ENCODE assay signal across 11 cellular contexts in the genomic region with DNA sequence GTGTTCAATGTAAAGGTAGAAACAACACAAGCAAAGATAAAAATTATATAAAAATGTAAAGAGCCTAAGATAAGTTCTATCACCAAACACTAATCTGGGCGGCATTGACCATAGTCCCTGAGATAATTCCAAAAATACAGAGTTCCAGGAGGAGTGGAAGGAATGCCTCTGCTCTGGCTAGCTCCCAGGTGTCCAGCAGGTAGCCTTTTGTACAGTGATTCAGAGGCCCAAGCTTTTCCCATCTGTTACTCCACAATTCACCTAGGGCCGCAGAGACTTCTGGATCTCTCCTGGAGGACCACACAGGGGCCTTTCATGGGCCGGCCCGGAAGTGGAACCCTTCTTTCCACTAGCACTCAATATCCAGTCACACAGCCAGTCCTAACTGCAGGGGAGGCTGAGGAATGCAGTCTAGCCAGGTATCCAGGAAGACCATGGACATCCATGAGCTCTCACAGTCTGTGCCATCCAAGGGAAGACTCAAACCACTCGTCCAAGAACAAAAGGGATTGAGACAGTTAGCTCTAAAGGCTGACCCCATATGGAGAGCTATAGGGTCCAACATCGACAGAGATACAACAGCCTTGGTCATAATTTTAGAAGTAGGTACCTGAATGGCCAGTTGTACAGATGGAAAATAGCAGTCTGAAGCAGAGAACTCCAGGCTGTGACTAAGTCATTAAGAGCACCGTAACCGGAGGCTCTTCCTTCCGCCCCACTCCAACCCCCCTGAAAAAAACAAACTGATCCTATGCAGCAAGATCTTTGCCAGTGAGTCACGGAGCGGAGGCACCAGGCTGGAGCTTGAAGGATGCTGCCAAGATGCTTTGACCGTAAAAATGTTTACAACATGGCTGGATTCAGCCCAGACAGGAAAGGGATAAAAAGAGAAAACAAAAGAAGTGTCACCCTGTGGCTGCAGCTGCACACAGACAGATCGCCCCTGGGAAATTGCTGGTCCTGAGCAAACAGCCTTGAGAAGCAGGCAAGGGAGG.
DNase-seq lines count a peak whose midpoint lies in the region; ATAC-seq and TF ChIP-seq lines count a peak whose summit lies in the region.
"Had no signal": no experiment of that assay in that cellular context is flagged by ENCODE, and none has a peak within 500 bp of the region (broad histone marks: within the 10 kb centered on the region; RNA-seq: fewer than 3 reads in every experiment).

No MANE protein-coding gene starts in this region.

- TF ChIP-seq CTCF in hepatocyte (IDR thresholded peaks at IDR 0.05; ENCODE audit: poor library complexity) (no peak), thoracic aorta (IDR thresholded peaks at IDR 0.05) (no peak), stomach (IDR thresholded peaks at IDR 0.05) (no peak)

- no peaks in the 10 kb centered on the region for H3K36me3 Mint-ChIP-seq in activated naive CD4-positive, alpha-beta T cell treated with anti-CD3 and anti-CD28 coated beads, Interleukin-2, amount 10 ng/mL, durations not matched to agents 7 days and 5 days
- H3K36me3 Mint-ChIP-seq in stimulated activated naive B cell treated with anti-CD40 and anti-IgM and Interleukin-4, amounts not matched to agents 10 μg/mL and 1 μg/mL and 100 μg/mL, for 72 hours: no peaks in the 10 kb centered on the region

- no peak overlapping the region for H2AFZ ChIP-seq in hepatocyte

- no peak overlapping the region for H3K27ac ChIP-seq in hepatocyte
- no peak overlapping the region for H3K27ac ChIP-seq in thoracic aorta
- peak overlapping the region in 1 of 5 donors; percentile 35 for H3K27ac ChIP-seq in stomach

- TF ChIP-seq POLR2A in stomach (IDR thresholded peaks at IDR 0.05): no peak

- H4K20me1 ChIP-seq in hepatocyte (ENCODE audit: insufficient read depth, poor library complexity, severe bottlenecking): no peaks in the 10 kb centered on the region

- H3K9me2 ChIP-seq in hepatocyte (replicated peaks; ENCODE audit: insufficient read depth): no peaks in the 10 kb centered on the region

- ATAC-seq in thoracic aorta (ENCODE audit: insufficient number of reproducible peaks, low FRiP score, low read depth): peak; percentile 63
- no peak for ATAC-seq in stimulated activated naive B cell treated with anti-CD40 and anti-IgM and Interleukin-4, amounts not matched to agents 10 μg/mL and 1 μg/mL and 100 μg/mL, for 72 hours (replicated peaks)

- 58% methylated on average over 13 of the region's 13 CpGs for WGBS in hepatocyte (ENCODE audit: low lambda C conversion rate, missing lambda C conversion rate)
- WGBS in stomach, 5 donors: 60 to 67% (median 65%) methylated on average over 13 of the region's 13 CpGs

- no peak overlapping the region for H3K4me2 ChIP-seq in hepatocyte

- H3K9me3 ChIP-seq in adipocyte (ENCODE audit: control insufficient read depth, low read length) (no peaks in the 10 kb centered on the region), hepatocyte (ENCODE audit: low read depth) (no peaks in the 10 kb centered on the region), thoracic aorta (no peaks in the 10 kb centered on the region), stomach (no peaks in the 10 kb centered on the region)

- H3K36me3 ChIP-seq in adipocyte (ENCODE audit: control insufficient read depth, insufficient read depth, low read length, severe bottlenecking): no peaks in the 10 kb centered on the region
- H3K36me3 ChIP-seq in hepatocyte (replicated peaks; ENCODE audit: insufficient read depth, low read depth): no peaks in the 10 kb centered on the region
- no peaks in the 10 kb centered on the region for H3K36me3 ChIP-seq in thoracic aorta
- H3K36me3 ChIP-seq in stomach: no peaks in the 10 kb centered on the region

- H3K79me2 ChIP-seq in hepatocyte: no peaks in the 10 kb centered on the region

- H3K4me3 ChIP-seq in adipocyte (ENCODE audit: low read length) (no peak overlapping the region), hepatocyte (no peak overlapping the region), thoracic aorta (peak overlapping the region; percentile 21), stomach (no peak overlapping the region)

- CTCF ChIA-PET in activated naive CD4-positive, alpha-beta T cell treated with anti-CD3 and anti-CD28 coated beads, Interleukin-2, amount 10 ng/mL, durations not matched to agents 7 days and 5 days (lab: Charles Lee): interaction anchor here (0.5 kb wide), 1 partner anchor 1157 kb away, joined by 7 read pairs; no protein-coding TSS in a partner anchor

- peaks cover 20% of the 10 kb centered on the region for H3K4me1 ChIP-seq in adipocyte (ENCODE audit: control insufficient read depth, insufficient read depth, low read length)
- H3K4me1 ChIP-seq in hepatocyte (ENCODE audit: insufficient read depth): no peaks in the 10 kb centered on the region
- H3K4me1 ChIP-seq in thoracic aorta (ENCODE audit: control insufficient read depth in 1 of 2, low read depth in 2 of 2): peaks cover 4 to 17% of the 10 kb centered on the region in 2 donors
- peaks cover 0 to 8% (median 0%) of the 10 kb centered on the region in 4 donors for H3K4me1 ChIP-seq in stomach

- H3K4me1 Mint-ChIP-seq in activated naive CD4-positive, alpha-beta T cell treated with anti-CD3 and anti-CD28 coated beads, Interleukin-2, amount 10 ng/mL, durations not matched to agents 7 days and 5 days: no peaks in the 10 kb centered on the region
- no peaks in the 10 kb centered on the region for H3K4me1 Mint-ChIP-seq in stimulated activated naive B cell treated with anti-CD40 and anti-IgM and Interleukin-4, amounts not matched to agents 10 μg/mL and 1 μg/mL and 100 μg/mL, for 72 hours

- H3K9ac ChIP-seq in adipocyte (ENCODE audit: low read length): peak overlapping the region; percentile 8

- no peak overlapping the region for H3K4me3 Mint-ChIP-seq in activated naive CD4-positive, alpha-beta T cell treated with anti-CD3 and anti-CD28 coated beads, Interleukin-2, amount 10 ng/mL, durations not matched to agents 7 days and 5 days
- H3K4me3 Mint-ChIP-seq in stimulated activated naive B cell treated with anti-CD40 and anti-IgM and Interleukin-4, amounts not matched to agents 10 μg/mL and 1 μg/mL and 100 μg/mL, for 72 hours: no peak overlapping the region

- H3K27me3 ChIP-seq in adipocyte (replicated peaks; ENCODE audit: control insufficient read depth, insufficient read depth, low read length) (no peaks in the 10 kb centered on the region), hepatocyte (no peaks in the 10 kb centered on the region), thoracic aorta (replicated peaks; ENCODE audit: insufficient read depth) (no peaks in the 10 kb centered on the region), stomach (peaks cover 0 to 3% (median 0%) of the 10 kb centered on the region in 3 donors)

- no peak overlapping the region for H3K27ac Mint-ChIP-seq in activated naive CD4-positive, alpha-beta T cell treated with anti-CD3 and anti-CD28 coated beads, Interleukin-2, amount 10 ng/mL, durations not matched to agents 7 days and 5 days
- no peak overlapping the region for H3K27ac Mint-ChIP-seq in stimulated activated naive B cell treated with anti-CD40 and anti-IgM and Interleukin-4, amounts not matched to agents 10 μg/mL and 1 μg/mL and 100 μg/mL, for 72 hours

- no peaks in the 10 kb centered on the region for H3K27me3 Mint-ChIP-seq in activated naive CD4-positive, alpha-beta T cell treated with anti-CD3 and anti-CD28 coated beads, Interleukin-2, amount 10 ng/mL, durations not matched to agents 7 days and 5 days
- H3K27me3 Mint-ChIP-seq in stimulated activated naive B cell treated with anti-CD40 and anti-IgM and Interleukin-4, amounts not matched to agents 10 μg/mL and 1 μg/mL and 100 μg/mL, for 72 hours: no peaks in the 10 kb centered on the region

- H3K9me3 Mint-ChIP-seq in activated naive CD4-positive, alpha-beta T cell treated with anti-CD3 and anti-CD28 coated beads, Interleukin-2, amount 10 ng/mL, durations not matched to agents 7 days and 5 days: no peaks in the 10 kb centered on the region
- no peaks in the 10 kb centered on the region for H3K9me3 Mint-ChIP-seq in stimulated activated naive B cell treated with anti-CD40 and anti-IgM and Interleukin-4, amounts not matched to agents 10 μg/mL and 1 μg/mL and 100 μg/mL, for 72 hours

- no peak for TF ChIP-seq EP300 in stomach (IDR thresholded peaks at IDR 0.05)

- intact Hi-C loops in stomach (cut with DNase I; ENCODE audit: low total_unique reads): no loop called here

- DNase-seq in NCI-H1417 (lab: John Stamatoyannopoulos, UW): peak in 2 of 3 experiments; percentile 4 to 38
- no peak for DNase-seq in NCI-H1417 treated with DMSO at 0.1 percent for 48 hours (lab: John Stamatoyannopoulos, UW)
- DNase-seq in adipocyte (ENCODE audit: low read depth): peak; percentile 95
- peak; percentile 56 for DNase-seq in hepatocyte (ENCODE audit: low spot score)
- DNase-seq in thoracic aorta (ENCODE audit: low spot score): peak; percentile 21
- DNase-seq in stomach: no peak
- DNase-seq in activated naive CD4-positive, alpha-beta T cell treated with anti-CD3 and anti-CD28 coated beads, Interleukin-2, amount 10 ng/mL, durations not matched to agents 7 days and 5 days: no peak
- DNase-seq in stimulated activated naive B cell treated with anti-CD40 and anti-IgM and Interleukin-4, amounts not matched to agents 10 μg/mL and 1 μg/mL and 100 μg/mL, for 72 hours: no peak
- DNase-seq: activated CD4-positive, alpha-beta T cell treated with anti-CD3 and anti-CD28 coated beads for 4 hours; AML-193; KBM-7 had no signal

Comparison
In these comparisons a context has a peak if more than half of its experiments do, and no peak if none do; other contexts are left out.
1. DNase-seq: peak in NCI-H1417 (2 of 3), adipocyte (single experiment), hepatocyte (single experiment) and thoracic aorta (single experiment); none in NCI-H1417 treated with DMSO at 0.1 percent for 48 hours (single experiment), stomach (single experiment), activated naive CD4-positive, alpha-beta T cell treated with anti-CD3 and anti-CD28 coated beads, Interleukin-2, amount 10 ng/mL, durations not matched to agents 7 days and 5 days (single experiment) and stimulated activated naive B cell treated with anti-CD40 and anti-IgM and Interleukin-4, amounts not matched to agents 10 μg/mL and 1 μg/mL and 100 μg/mL, for 72 hours (single experiment).